Comparison of ENCODE assay signal across 8 cellular contexts in the genomic region with DNA sequence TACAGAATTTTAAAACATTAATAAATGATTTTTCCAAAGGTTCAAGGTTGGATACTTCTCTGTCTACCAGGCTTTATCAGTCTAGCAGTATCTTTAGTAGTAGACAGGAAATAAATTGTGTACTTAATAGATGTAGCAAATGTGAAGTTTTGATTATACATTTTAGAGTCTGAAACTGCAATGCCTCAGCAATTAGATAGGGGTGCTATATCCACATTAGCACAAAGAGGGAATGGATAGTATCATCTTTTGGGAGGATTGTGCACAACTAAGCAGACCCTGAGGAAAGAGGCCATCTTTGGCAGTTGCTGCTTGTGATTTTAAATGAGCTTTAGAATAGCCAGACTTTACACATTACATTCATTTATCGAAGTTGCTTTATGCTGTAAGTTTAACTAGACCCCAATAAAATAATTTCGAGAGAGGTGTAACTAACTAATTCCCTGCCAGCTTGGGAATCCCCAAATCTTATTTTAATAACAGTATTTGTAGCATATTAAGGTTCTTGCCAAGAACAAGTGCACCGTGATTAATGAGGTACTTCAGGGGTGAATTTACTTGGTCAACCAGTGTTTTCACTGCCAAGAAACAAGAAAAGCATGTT. TPM values are rescaled to one million over a fixed set of nuclear protein-coding genes. Genes with fewer than 3 reads are reported as not detected.
DNase-seq lines count a peak whose midpoint lies in the region; ATAC-seq and TF ChIP-seq lines count a peak whose summit lies in the region.

No MANE protein-coding gene starts in this region.

- H2AFZ ChIP-seq in ACC112 (ENCODE audit: low read length, unreplicated experiment): no peak overlapping the region
- H2AFZ ChIP-seq in parathyroid adenoma: no peak overlapping the region

- H3K9me3 Mint-ChIP-seq in activated CD4-positive, alpha-beta memory T cell treated with anti-CD3 and anti-CD28 coated beads for 36 hours: no peaks in the 10 kb centered on the region

- intact Hi-C loops in colonic mucosa (cut with DNase I): no loop called here
- intact Hi-C loops in activated CD4-positive, alpha-beta memory T cell treated with anti-CD3 and anti-CD28 coated beads for 36 hours (cut with micrococcal nuclease): loop anchor here (5.0 to 10.0 kb wide), 4 partner anchors 72 to 960 kb away; no protein-coding TSS in a partner anchor

- H3K27ac Mint-ChIP-seq in activated CD4-positive, alpha-beta memory T cell treated with anti-CD3 and anti-CD28 coated beads for 36 hours: no peak overlapping the region

- H3K4me3 Mint-ChIP-seq in activated CD4-positive, alpha-beta memory T cell treated with anti-CD3 and anti-CD28 coated beads for 36 hours: no peak overlapping the region

- DNase-seq in NCI-H82 treated with DMSO at 0.1 percent for 48 hours (lab: John Stamatoyannopoulos, UW; ENCODE audit: unreplicated experiment): peak; percentile 66
- DNase-seq in colonic mucosa: no peak
- no peak for DNase-seq in activated CD4-positive, alpha-beta memory T cell treated with anti-CD3 and anti-CD28 coated beads for 36 hours

- CTCF ChIA-PET in activated CD4-positive, alpha-beta memory T cell treated with anti-CD3 and anti-CD28 coated beads for 36 hours (lab: Charles Lee): interaction anchor here (0.6 to 1.1 kb wide), 2 partner anchors 8 to 201 kb away, joined by 3 to 4 read pairs; no protein-coding TSS in a partner anchor

- H3K4me1 ChIP-seq in ACC112 (ENCODE audit: control insufficient read depth, insufficient read depth, low read length, unreplicated experiment) (no peaks in the 10 kb centered on the region), colonic mucosa (no peaks in the 10 kb centered on the region), parathyroid adenoma (peaks cover 4% of the 10 kb centered on the region)

- H3K27me3 ChIP-seq in ACC112 (ENCODE audit: insufficient read depth, low read length) (no peaks in the 10 kb centered on the region), colonic mucosa (peaks cover 37% of the 10 kb centered on the region), parathyroid adenoma (ENCODE audit: control insufficient read depth, insufficient read depth, low read length) (peaks cover 3% of the 10 kb centered on the region)

- H3K9me3 ChIP-seq in colonic mucosa (no peaks in the 10 kb centered on the region), parathyroid adenoma (ENCODE audit: control insufficient read depth, low read length) (no peaks in the 10 kb centered on the region)

- H3K9ac ChIP-seq in colonic mucosa (ENCODE audit: low read depth in 2 of 2, low read length in 2 of 2): no peak overlapping the region
- H3K9ac ChIP-seq in parathyroid adenoma: no peak overlapping the region

- peaks cover 2% of the 10 kb centered on the region for H3K27me3 Mint-ChIP-seq in activated CD4-positive, alpha-beta memory T cell treated with anti-CD3 and anti-CD28 coated beads for 36 hours

- TF ChIP-seq CTCF in GM12873 (IDR thresholded peaks at IDR 0.05; ENCODE audit: insufficient read depth, low read depth, low read length, missing control alignments) (peak; percentile 68), colonic mucosa (IDR thresholded peaks at IDR 0.05) (peak; percentile 31), parathyroid adenoma (IDR thresholded peaks at IDR 0.05) (peak; percentile 50)

- H3K79me2 ChIP-seq in ACC112 (ENCODE audit: control insufficient read depth, insufficient read depth, low read length, unreplicated experiment): peaks cover 48% of the 10 kb centered on the region
- no peaks in the 10 kb centered on the region for H3K79me2 ChIP-seq in parathyroid adenoma

- H3K4me1 Mint-ChIP-seq in activated CD4-positive, alpha-beta memory T cell treated with anti-CD3 and anti-CD28 coated beads for 36 hours (ENCODE audit: low read depth): peaks cover 47% of the 10 kb centered on the region

- POLR2A ChIA-PET in activated CD4-positive, alpha-beta memory T cell treated with anti-CD3 and anti-CD28 coated beads for 36 hours (lab: Charles Lee): no interaction called here

- no peak for ATAC-seq in GM21825 (IDR thresholded peaks at IDR 0.05; ENCODE audit: unreplicated experiment)
- ATAC-seq in HG02759 (IDR thresholded peaks at IDR 0.05; ENCODE audit: unreplicated experiment): no peak

- no peaks in the 10 kb centered on the region for H3K36me3 ChIP-seq in ACC112 (ENCODE audit: insufficient read depth, low read length)
- no peaks in the 10 kb centered on the region for H3K36me3 ChIP-seq in colonic mucosa
- no peaks in the 10 kb centered on the region for H3K36me3 ChIP-seq in parathyroid adenoma (ENCODE audit: control insufficient read depth, insufficient read depth, low read length)

- H3K4me3 ChIP-seq in ACC112 (ENCODE audit: low read depth, low read length) (peak overlapping the region; percentile 87; the same call in 1 of the 2 replicates), colonic mucosa (no peak overlapping the region), parathyroid adenoma (ENCODE audit: low read depth, low read length) (no peak overlapping the region)

- no peak overlapping the region for H3K27ac ChIP-seq in ACC112 (ENCODE audit: low read depth, low read length)
- no peak overlapping the region for H3K27ac ChIP-seq in colonic mucosa
- no peak overlapping the region for H3K27ac ChIP-seq in parathyroid adenoma

- peaks cover 3% of the 10 kb centered on the region for H3K36me3 Mint-ChIP-seq in activated CD4-positive, alpha-beta memory T cell treated with anti-CD3 and anti-CD28 coated beads for 36 hours

- no peak overlapping the region for H3K4me2 ChIP-seq in parathyroid adenoma (ENCODE audit: low read length)

RNA-seq across cellular contexts. Expression of a gene that starts 2.8 kb away (rescaled TPM):
- total RNA-seq in colonic mucosa: under 1 TPM; 0.22 to 0.56 TPM
- total RNA-seq in activated CD4-positive, alpha-beta memory T cell treated with anti-CD3 and anti-CD28 coated beads for 36 hours: 1 to 10 TPM; 4.5 to 5.2 TPM
